8 cellular contexts compared by ENCODE assay signal in genomic region chr16:88662222-88662842, GRCh38. TPM values are rescaled to one million over a fixed set of nuclear protein-coding genes. Genes with fewer than 3 reads are reported as not detected.
DNase-seq lines count a peak whose midpoint lies in the region; ATAC-seq and TF ChIP-seq lines count a peak whose summit lies in the region.

No MANE protein-coding gene starts in this region.

- no peaks in the 10 kb centered on the region for H3K36me3 ChIP-seq in ES-I3 (ENCODE audit: insufficient read depth, low read length)
- H3K36me3 ChIP-seq in lung (ENCODE audit: control insufficient read depth in 2 of 2, insufficient read depth in 2 of 2, low read length in 2 of 2), result peaks cover 0 to 12% of the 10 kb centered on the region in 2 donors
- no peaks in the 10 kb centered on the region for H3K36me3 ChIP-seq in vagina

- TF ChIP-seq CTCF in astrocyte of the cerebellum (IDR thresholded peaks at IDR 0.05; ENCODE audit: low read depth, low read length, missing control alignments), result no peak
- no peak for TF ChIP-seq CTCF in lung (IDR thresholded peaks at IDR 0.05; ENCODE audit: control extremely low read depth, extremely low read depth)
- no peak for TF ChIP-seq CTCF in vagina (IDR thresholded peaks at IDR 0.05)

- DNase-seq in astrocyte of the cerebellum (ENCODE audit: low read depth) (no peak), lung (ENCODE audit: low spot score) (no peak), vagina (ENCODE audit: extremely low spot score in 2 of 2) (no peak), T1000 (lab: John Stamatoyannopoulos, UW) (no peak), COLO829 (ENCODE audit: low spot score) (no peak)

- no peak for TF ChIP-seq POLR2A in vagina (IDR thresholded peaks at IDR 0.05)

- ATAC-seq in HG03175 (IDR thresholded peaks at IDR 0.05; ENCODE audit: unreplicated experiment), result peak; percentile 8
- no peak for ATAC-seq in lung (ENCODE audit: insufficient read depth, low FRiP score)
- ATAC-seq in GM18861 (IDR thresholded peaks at IDR 0.05; ENCODE audit: unreplicated experiment), result no peak

- H3K27ac ChIP-seq in lung (ENCODE audit: low read depth in 1 of 2, low read length in 1 of 2) (peak overlapping the region; percentile 84 to 94), vagina (peak overlapping the region; percentile 90)

- WGBS in lung, 2 donors, result 1 to 4% methylated on average over 42 to 49 of the region's 49 CpGs

- intact Hi-C loops in vagina (cut with DNase I), result no loop called here

- no peaks in the 10 kb centered on the region for H3K27me3 ChIP-seq in lung (ENCODE audit: control insufficient read depth, insufficient read depth)
- no peaks in the 10 kb centered on the region for H3K27me3 ChIP-seq in vagina

- H3K4me3 ChIP-seq in astrocyte of the cerebellum (ENCODE audit: low read depth, low read length), result peak overlapping the region; percentile 96
- peak overlapping the region; percentile 71 for H3K4me3 ChIP-seq in lung
- peak overlapping the region; percentile 73 to 82 for H3K4me3 ChIP-seq in vagina

- H3K9me3 ChIP-seq in ES-I3 (ENCODE audit: control insufficient read depth, insufficient read depth, low read length) (no peaks in the 10 kb centered on the region), lung (ENCODE audit: control insufficient read depth in 2 of 2, insufficient read depth in 1 of 2, low read length in 1 of 2) (no peaks in the 10 kb centered on the region), vagina (no peaks in the 10 kb centered on the region)

- peak overlapping the region; percentile 52 for H3K9ac ChIP-seq in ES-I3 (ENCODE audit: low read depth, low read length)

- in situ Hi-C loops in astrocyte of the cerebellum (cut with HindIII; ENCODE audit: low sequenced_read_pairs), result no loop called here

- no peaks in the 10 kb centered on the region for H3K4me1 ChIP-seq in ES-I3 (ENCODE audit: insufficient read depth, low read length)
- peaks cover 5 to 8% of the 10 kb centered on the region in 2 donors for H3K4me1 ChIP-seq in lung (ENCODE audit: control insufficient read depth in 2 of 2, insufficient read depth in 2 of 2, low read length in 2 of 2)
- peaks cover 9% of the 10 kb centered on the region for H3K4me1 ChIP-seq in vagina

RNA-seq across cellular contexts. Expression of gene MVD, which starts 0.6 kb away (rescaled TPM):
- total RNA-seq in lung (100 to 1,000 TPM in 1 of 2 donors, 10 to 100 TPM in 1; 39.1 to 123 TPM), vagina (33.1 TPM)
- 100 to 1,000 TPM; 115 to 135 TPM for polyA plus RNA-seq in lung

RNA-seq across cellular contexts. Expression of gene CYBA, which starts 11.5 kb away (rescaled TPM):
- total RNA-seq in lung, result 100 to 1,000 TPM; 113 to 404 TPM
- polyA plus RNA-seq in lung, result 100 to 1,000 TPM; 294 to 879 TPM
- 188 TPM for total RNA-seq in vagina

RNA-seq across cellular contexts. Expression of gene IL17C, which starts 24.0 kb away (rescaled TPM):
- total RNA-seq in lung (not detected), vagina (not detected)
- polyA plus RNA-seq in lung, result 1 to 10 TPM in 1 of 2 donors, under 1 TPM in 1; 0.14 to 1.8 TPM

RNA-seq across cellular contexts. Expression of gene SNAI3, which starts 24.0 kb away (rescaled TPM):
- total RNA-seq in lung, result 1 to 10 TPM; 1.1 to 2.6 TPM
- polyA plus RNA-seq in lung, result 1 to 10 TPM; 3.2 to 3.8 TPM
- not detected for total RNA-seq in vagina

RNA-seq across cellular contexts. Expression of gene RNF166, which starts 43.9 kb away (rescaled TPM):
- total RNA-seq in lung (10 to 100 TPM; 15.2 to 45.9 TPM), vagina (26.5 TPM)
- polyA plus RNA-seq in lung, result 10 to 100 TPM; 42.4 to 51.6 TPM
